10 cellular contexts compared by ENCODE assay signal in genomic region chr7:40700653-40701475, GRCh38.
DNase-seq lines count a peak whose midpoint lies in the region; ATAC-seq and TF ChIP-seq lines count a peak whose summit lies in the region.
"Had no signal": no experiment of that assay in that cellular context is flagged by ENCODE, and none has a peak within 500 bp of the region (broad histone marks: within the 10 kb centered on the region; RNA-seq: fewer than 3 reads in every experiment).

No MANE protein-coding gene starts in this region.

- 0 out of 2 replicates have a peak overlapping the region, but pooled peaks have one; percentile 8 for H2BK20ac ChIP-seq in IMR-90 (ENCODE audit: low read depth, low read length)

- no peak overlapping the region; the same call in 1 of the 3 replicates for H2BK15ac ChIP-seq in IMR-90 (ENCODE audit: low read depth, low read length)

- no peak overlapping the region for H4K5ac ChIP-seq in IMR-90 (ENCODE audit: low read depth, low read length)

- peak overlapping the region; percentile 3 for H2AFZ ChIP-seq in IMR-90 (replicated peaks; ENCODE audit: low read length, poor library complexity)

- peak overlapping the region in 1 of 10 experiments; percentile 3; a peak in 3 of 20 replicates for H3K4me3 ChIP-seq in BLaER1 treated with 17β-estradiol and CSF1 and Interleukin-3, amounts not matched to agents 10 nM and 100 nM
- no peak overlapping the region for H3K4me3 ChIP-seq in IMR-90 (ENCODE audit: insufficient read depth, low read depth, low read length)
- H3K4me3 ChIP-seq in mesodermal cell (ENCODE audit: extremely low read depth, insufficient read depth, low read length, poor library complexity, severe bottlenecking), result no peak overlapping the region
- H3K4me3 ChIP-seq: upper lobe of right lung had no signal

- H3K56ac ChIP-seq in IMR-90 (ENCODE audit: extremely low read depth, insufficient read depth, low read length), result no peak overlapping the region

- H3K4me1 Mint-ChIP-seq in activated naive CD8-positive, alpha-beta T cell treated with anti-CD3 and anti-CD28 coated beads for 36 hours, result peaks cover 32% of the 10 kb centered on the region

- no peak overlapping the region for H2AK9ac ChIP-seq in IMR-90 (replicated peaks; ENCODE audit: low read depth, low read length, poor library complexity)

- H2BK5ac ChIP-seq in IMR-90 (ENCODE audit: low read depth, low read length, poor library complexity, severe bottlenecking), result no peak overlapping the region

- H3K9me3 ChIP-seq in BLaER1 treated with 17β-estradiol and CSF1 and Interleukin-3, amounts not matched to agents 10 nM and 100 nM (replicated peaks in 1 of 11), result no peaks in the 10 kb centered on the region
- H3K9me3 ChIP-seq in IMR-90 (ENCODE audit: control insufficient read depth, insufficient read depth, low read length) (no peaks in the 10 kb centered on the region), mesodermal cell (ENCODE audit: control insufficient read depth, low read length) (no peaks in the 10 kb centered on the region)
- H3K9me3 ChIP-seq: upper lobe of right lung had no signal

- peaks cover 6% of the 10 kb centered on the region for H3K9me1 ChIP-seq in IMR-90 (ENCODE audit: insufficient read depth, low read length)

- peak overlapping the region; percentile 51 for H3K4me3 Mint-ChIP-seq in activated naive CD8-positive, alpha-beta T cell treated with anti-CD3 and anti-CD28 coated beads for 36 hours

- CTCF ChIA-PET in IMR-90 (lab: Yijun Ruan, JAX), result no interaction called here

- POLR2A ChIA-PET in IMR-90 (lab: Charles Lee; ENCODE audit: unreplicated experiment), result no interaction called here

- H3K4me2 ChIP-seq in BLaER1 treated with 17β-estradiol and CSF1 and Interleukin-3, amounts not matched to agents 10 nM and 100 nM, result peak overlapping the region; percentile 62 to 90 (median 78)
- H3K4me2 ChIP-seq in IMR-90 (ENCODE audit: low read depth, low read length), result no peak overlapping the region

- peak overlapping the region in 7 of 11 experiments; percentile 6 to 45 (median 30); a peak in 9 of 22 replicates for H3K9ac ChIP-seq in BLaER1 treated with 17β-estradiol and CSF1 and Interleukin-3, amounts not matched to agents 10 nM and 100 nM
- no peak overlapping the region for H3K9ac ChIP-seq in IMR-90 (ENCODE audit: low read depth, low read length)

- no peak overlapping the region for H4K91ac ChIP-seq in IMR-90 (ENCODE audit: insufficient read depth, low read depth, low read length)

- H3K36me3 ChIP-seq in BLaER1 treated with 17β-estradiol and CSF1 and Interleukin-3, amounts not matched to agents 10 nM and 100 nM, result no peaks in the 10 kb centered on the region
- no peaks in the 10 kb centered on the region for H3K36me3 ChIP-seq in IMR-90 (ENCODE audit: control insufficient read depth, insufficient read depth, low read length)
- H3K36me3 ChIP-seq in mesodermal cell (ENCODE audit: control insufficient read depth, insufficient read depth, low read length), result no peaks in the 10 kb centered on the region
- H3K36me3 ChIP-seq: upper lobe of right lung had no signal

- TF ChIP-seq RAD21 in IMR-90 (IDR thresholded peaks at IDR 0.05; ENCODE audit: low read length), result no peak

- no peaks in the 10 kb centered on the region for H3K27me3 ChIP-seq in BLaER1 treated with 17β-estradiol and CSF1 and Interleukin-3, amounts not matched to agents 10 nM and 100 nM
- no peaks in the 10 kb centered on the region for H3K27me3 ChIP-seq in IMR-90 (ENCODE audit: control insufficient read depth, insufficient read depth, low read length)
- H3K27me3 ChIP-seq: upper lobe of right lung had no signal

- peak overlapping the region in 10 of 11 experiments; percentile 9 to 71 (median 54); a peak in 18 of 22 replicates for H3K27ac ChIP-seq in BLaER1 treated with 17β-estradiol and CSF1 and Interleukin-3, amounts not matched to agents 10 nM and 100 nM
- no peak overlapping the region for H3K27ac ChIP-seq in IMR-90 (ENCODE audit: insufficient read depth, low read length)
- peak overlapping the region; percentile 71 for H3K27ac ChIP-seq in mesodermal cell (ENCODE audit: low read depth, low read length, severe bottlenecking)
- H3K27ac ChIP-seq: upper lobe of right lung had no signal

- WGBS in IMR-90 (ENCODE audit: extremely low coverage in 2 of 2, insufficient read length in 1 of 2), 2 experiments, result no CpG with 5 or more reads among the region's 9 CpGs
- 89 to 95% methylated on average over 4 of the region's 9 CpGs for WGBS in mesodermal cell (ENCODE audit: insufficient coverage in 2 of 2), 2 experiments

- H4K8ac ChIP-seq in IMR-90 (ENCODE audit: low read depth in 2 of 2, low read length in 2 of 2), result peak overlapping the region; percentile 35 to 57; a peak in 1 of 4 replicates

- intact Hi-C loops in IMR-90 (cut with micrococcal nuclease), result no loop called here

- no peak for TF ChIP-seq POLR2A in IMR-90 (IDR thresholded peaks at IDR 0.05; ENCODE audit: low read depth, low read length)

- DNase-seq in IMR-90 (peak; percentile 23), NCI-H1092 (lab: John Stamatoyannopoulos, UW) (no peak), NCI-H146 (lab: John Stamatoyannopoulos, UW) (no peak)
- DNase-seq in activated naive CD8-positive, alpha-beta T cell treated with anti-CD3 and anti-CD28 coated beads for 36 hours, result peak; percentile 33
- DNase-seq: T-helper 9 cell, upper lobe of right lung had no signal

- H3K18ac ChIP-seq in IMR-90 (ENCODE audit: low read depth, low read length), result no peak overlapping the region

- no TSS peak for BruUV-seq in IMR-90 (replicated peaks; lab: Mats Ljungman, UMichigan)

- H2BK120ac ChIP-seq in IMR-90 (ENCODE audit: low read depth, low read length), result peak overlapping the region; percentile 15; the same call in 1 of the 2 replicates

- H3K23ac ChIP-seq in IMR-90 (ENCODE audit: low read depth, low read length), result no peak overlapping the region

- dilution Hi-C loops in IMR-90 (cut with HindIII; ENCODE audit: low sequenced_read_pairs, unreplicated experiment), result no loop called here

- in situ Hi-C loops in IMR-90 (cut with MboI; ENCODE audit: low sequenced_read_pairs), result no loop called here

- H3K4me1 ChIP-seq in BLaER1 treated with 17β-estradiol and CSF1 and Interleukin-3, amounts not matched to agents 10 nM and 100 nM, result peaks cover 23 to 50% (median 43%) of the 10 kb centered on the region in 10 experiments
- H3K4me1 ChIP-seq in IMR-90 (ENCODE audit: control insufficient read depth, insufficient read depth, low read length), result no peaks in the 10 kb centered on the region; the same call in 1 of the 2 replicates
- H3K4me1 ChIP-seq in mesodermal cell (ENCODE audit: control insufficient read depth, insufficient read depth, low read length, poor library complexity, severe bottlenecking), result peaks cover 21% of the 10 kb centered on the region
- H3K4me1 ChIP-seq: upper lobe of right lung had no signal

- H3K27me3 Mint-ChIP-seq in activated naive CD8-positive, alpha-beta T cell treated with anti-CD3 and anti-CD28 coated beads for 36 hours, result no peaks in the 10 kb centered on the region

- no peaks in the 10 kb centered on the region for H3K79me1 ChIP-seq in IMR-90 (ENCODE audit: low read depth in 1 of 2, low read length in 2 of 2)

- H3K14ac ChIP-seq in IMR-90 (replicated peaks; ENCODE audit: low read depth, low read length), result peak overlapping the region; percentile 18; the same call in 1 of the 2 replicates

- no peaks in the 10 kb centered on the region for H4K20me1 ChIP-seq in BLaER1 treated with 17β-estradiol and CSF1 and Interleukin-3, amounts not matched to agents 10 nM and 100 nM
- no peaks in the 10 kb centered on the region for H4K20me1 ChIP-seq in IMR-90 (ENCODE audit: insufficient read depth, low read length)

- ATAC-seq in IMR-90 (ENCODE audit: low read depth) (no peak), HG03520 (IDR thresholded peaks at IDR 0.05; ENCODE audit: unreplicated experiment) (no peak), GM18498 (IDR thresholded peaks at IDR 0.05; ENCODE audit: unreplicated experiment) (no peak)
- ATAC-seq: upper lobe of right lung had no signal

- H3K9me3 Mint-ChIP-seq in activated naive CD8-positive, alpha-beta T cell treated with anti-CD3 and anti-CD28 coated beads for 36 hours, result no peaks in the 10 kb centered on the region

- H3K36me3 Mint-ChIP-seq in activated naive CD8-positive, alpha-beta T cell treated with anti-CD3 and anti-CD28 coated beads for 36 hours, result no peaks in the 10 kb centered on the region

- peak overlapping the region; percentile 26; the same call in 1 of the 2 replicates for H3K4ac ChIP-seq in IMR-90 (ENCODE audit: low read depth, low read length)

- H3K27ac Mint-ChIP-seq in activated naive CD8-positive, alpha-beta T cell treated with anti-CD3 and anti-CD28 coated beads for 36 hours, result peak overlapping the region; percentile 88

- no peak for TF ChIP-seq CTCF in IMR-90 (conservative IDR thresholded peaks at IDR 0.05; ENCODE audit: low read depth, low read length)

- H2AK5ac ChIP-seq in IMR-90 (ENCODE audit: low read depth, low read length), result no peak overlapping the region

TF ChIP-seq in IMR-90, 13 proteins besides CTCF, POLR2A, EP300 and RAD21 (continues in another document):
- TF ChIP-seq CEBPB (IDR thresholded peaks at IDR 0.05; ENCODE audit: low read depth, low read length) (no peak), ELK1 (IDR thresholded peaks at IDR 0.05; ENCODE audit: borderline replicate concordance, low read depth, low read length) (no peak), USF2 (IDR thresholded peaks at IDR 0.05; ENCODE audit: low read depth, low read length) (no peak), SMC3 (IDR thresholded peaks at IDR 0.05; ENCODE audit: low read depth, low read length) (no peak), MXI1 (IDR thresholded peaks at IDR 0.05; ENCODE audit: borderline replicate concordance, low read depth, low read length) (no peak), MAZ (IDR thresholded peaks at IDR 0.05; ENCODE audit: borderline replicate concordance, low read depth, low read length) (no peak), BHLHE40 (IDR thresholded peaks at IDR 0.05; ENCODE audit: low read depth, low read length) (no peak), RCOR1 (IDR thresholded peaks at IDR 0.05; ENCODE audit: insufficient replicate concordance, low read length) (no peak), NFE2L2 (IDR thresholded peaks at IDR 0.05; ENCODE audit: low read depth, low read length) (no peak)

Comparison
In these comparisons a context has a peak if more than half of its experiments do, and no peak if none do; other contexts are left out.
1. DNase-seq: peak in IMR-90 (single experiment) and activated naive CD8-positive, alpha-beta T cell treated with anti-CD3 and anti-CD28 coated beads for 36 hours (single experiment); none in NCI-H1092 (single experiment) and NCI-H146 (single experiment).